In genomic region chr2:64645014-64645418, GRCh38 we compare ENCODE assay signal across 8 cellular contexts. TPM values are rescaled to one million over a fixed set of nuclear protein-coding genes. Genes with fewer than 3 reads are reported as not detected.
DNase-seq lines count a peak whose midpoint lies in the region; TF ChIP-seq lines count a peak whose summit lies in the region.

No MANE protein-coding gene starts in this region.

- peak overlapping the region; percentile 94 for H3K56ac ChIP-seq in mesendoderm (ENCODE audit: low read length)

- peak in 2 of 5 experiments; percentile 5 to 17 for TF ChIP-seq CTCF in transverse colon (IDR thresholded peaks at IDR 0.05)
- no peak for TF ChIP-seq CTCF in GM20000 (IDR thresholded peaks at IDR 0.05; ENCODE audit: extremely low read depth, missing control alignments)

- no peak overlapping the region for H3K23ac ChIP-seq in mesendoderm (ENCODE audit: low read length)

- peak overlapping the region; percentile 75 for H3K4me2 ChIP-seq in mesendoderm (ENCODE audit: low read length)

- peak; percentile 48 for DNase-seq in activated T-cell treated with anti-CD3 and anti-CD28 coated beads, Interleukin-2, amount 50 U/mL, for 1 hour
- DNase-seq in activated T-cell treated with anti-CD3 and anti-CD28 coated beads for 4 hours (no peak), NCI-H1105 treated with DMSO at 0.1 percent for 48 hours (lab: John Stamatoyannopoulos, UW) (peak; percentile 86), SW 1271 (lab: John Stamatoyannopoulos, UW) (peak; percentile 48 to 83), mesendoderm (peak; percentile 96), transverse colon (peak; percentile 63), GM20000 (ENCODE audit: low spot score) (no peak)
- DNase-seq in effector memory CD4-positive, alpha-beta T cell, result no peak

- H2AK5ac ChIP-seq in mesendoderm (ENCODE audit: low read length), result no peak overlapping the region

- peaks cover 4% of the 10 kb centered on the region for H3K4me1 ChIP-seq in effector memory CD4-positive, alpha-beta T cell (ENCODE audit: control insufficient read depth, insufficient read depth, low read length, poor library complexity, severe bottlenecking)
- H3K4me1 ChIP-seq in mesendoderm (ENCODE audit: control insufficient read depth, low read depth, low read length), result peaks cover 29% of the 10 kb centered on the region
- H3K4me1 ChIP-seq in transverse colon, result peaks cover 22 to 77% (median 42%) of the 10 kb centered on the region in 4 donors

- peak overlapping the region; percentile 90 for H2BK5ac ChIP-seq in mesendoderm (ENCODE audit: low read length)

- peaks cover 32% of the 10 kb centered on the region for H3K79me2 ChIP-seq in mesendoderm (ENCODE audit: control insufficient read depth, insufficient read depth, low read length)

- no peak overlapping the region for H2BK120ac ChIP-seq in mesendoderm (ENCODE audit: low read depth, low read length)

- intact Hi-C loops in transverse colon (cut with DNase I; ENCODE audit: low total_unique reads), result loop anchor here (2.0 kb wide), 1 partner anchor 214 kb away; no protein-coding TSS in a partner anchor

- in situ Hi-C loops in transverse colon (cut with MboI; ENCODE audit: low pct_ligation_motif_present in 1 of 4, low pct_unique_long_range_greater_than_20kb in 1 of 4, low sequenced_read_pairs in 3 of 4), result loop anchor here in 1 of 4 donors (10.0 to 25.0 kb wide), 2 partner anchors 220 to 392 kb away; no protein-coding TSS in a partner anchor

- H2BK15ac ChIP-seq in mesendoderm (replicated peaks; ENCODE audit: low read depth), result no peak overlapping the region

- H3K9me3 ChIP-seq in effector memory CD4-positive, alpha-beta T cell (ENCODE audit: control insufficient read depth, low read length), result no peaks in the 10 kb centered on the region
- no peaks in the 10 kb centered on the region for H3K9me3 ChIP-seq in transverse colon

- peaks cover 17% of the 10 kb centered on the region for H3K79me1 ChIP-seq in mesendoderm (ENCODE audit: low read length)

- H3K36me3 ChIP-seq in effector memory CD4-positive, alpha-beta T cell (ENCODE audit: control insufficient read depth, insufficient read depth, low read length), result no peaks in the 10 kb centered on the region
- no peaks in the 10 kb centered on the region for H3K36me3 ChIP-seq in mesendoderm (ENCODE audit: control insufficient read depth, insufficient read depth, low read length)
- no peaks in the 10 kb centered on the region for H3K36me3 ChIP-seq in transverse colon

- no peak overlapping the region for H4K8ac ChIP-seq in mesendoderm (ENCODE audit: low read depth, low read length)

- H3K4ac ChIP-seq in mesendoderm (ENCODE audit: low read depth, low read length), result no peak overlapping the region

- H3K27ac ChIP-seq in effector memory CD4-positive, alpha-beta T cell (ENCODE audit: insufficient read depth, low read length, poor library complexity, severe bottlenecking), result no peak overlapping the region
- H3K27ac ChIP-seq in mesendoderm (ENCODE audit: low read depth, low read length), result peak overlapping the region; percentile 97
- peak overlapping the region; percentile 87 to 92 (median 90) for H3K27ac ChIP-seq in transverse colon

- no peak overlapping the region for H4K5ac ChIP-seq in mesendoderm (ENCODE audit: low read length)

- TF ChIP-seq EP300 in transverse colon (IDR thresholded peaks at IDR 0.05; ENCODE audit: low read depth), result no peak

- TF ChIP-seq POLR2A in transverse colon (IDR thresholded peaks at IDR 0.05), result no peak

- peak overlapping the region; percentile 83 for H3K9ac ChIP-seq in mesendoderm (ENCODE audit: low read length)

- no CpG with 5 or more reads among the region's 17 CpGs for WGBS in mesendoderm (ENCODE audit: extremely low coverage, insufficient coverage, low lambda C conversion rate)
- WGBS in transverse colon (ENCODE audit: low coverage in 1 of 2), 2 donors, result 0 to 6% methylated on average over 2 to 17 of the region's 17 CpGs

- H3K4me3 ChIP-seq in effector memory CD4-positive, alpha-beta T cell (ENCODE audit: insufficient read depth, low read depth, low read length, poor library complexity, severe bottlenecking), result peak overlapping the region; percentile 18
- H3K4me3 ChIP-seq in mesendoderm (ENCODE audit: low read length) (no peak overlapping the region), transverse colon (peak overlapping the region in 3 of 4 donors; percentile 29 to 50 (median 31))

- H3K27me3 ChIP-seq in effector memory CD4-positive, alpha-beta T cell (replicated peaks; ENCODE audit: control insufficient read depth, insufficient read depth, low read length, poor library complexity, severe bottlenecking), result no peaks in the 10 kb centered on the region
- H3K27me3 ChIP-seq in mesendoderm (ENCODE audit: insufficient read depth, low read length, poor library complexity) (no peaks in the 10 kb centered on the region), transverse colon (no peaks in the 10 kb centered on the region)

- peak overlapping the region; percentile 95 for H3K18ac ChIP-seq in mesendoderm (ENCODE audit: low read length)

RNA-seq across cellular contexts. Expression of gene SERTAD2, which starts 8.7 kb away (rescaled TPM):
- 9.4 TPM for polyA plus RNA-seq in mesendoderm (2013, experiment 1 of 2)
- polyA plus RNA-seq in mesendoderm (2013, experiment 2 of 2), result 9.0 TPM
- 10 to 100 TPM in 3 of 4 donors, 1 to 10 TPM in 1; 5.4 to 22.1 (median 13.2) TPM for total RNA-seq in transverse colon

Comparison
In these comparisons a context has a peak if more than half of its experiments do, and no peak if none do; other contexts are left out.
1. DNase-seq: peak in activated T-cell treated with anti-CD3 and anti-CD28 coated beads, Interleukin-2, amount 50 U/mL, for 1 hour (single experiment), NCI-H1105 treated with DMSO at 0.1 percent for 48 hours (single experiment), SW 1271 (2 of 2), mesendoderm (single experiment) and transverse colon (single experiment); none in activated T-cell treated with anti-CD3 and anti-CD28 coated beads for 4 hours (single experiment), effector memory CD4-positive, alpha-beta T cell (0 of 3) and GM20000 (single experiment).